ENCODE assay signal across 8 cellular contexts in genomic region chr1:154628122-154628405, GRCh38. TPM values are rescaled to one million over a fixed set of nuclear protein-coding genes. Genes with fewer than 3 reads are reported as not detected.
DNase-seq lines count a peak whose midpoint lies in the region; ATAC-seq and TF ChIP-seq lines count a peak whose summit lies in the region.

No MANE protein-coding gene starts in this region.

- H3K36me3 Mint-ChIP-seq in CD8-positive, alpha-beta memory T cell: peaks cover 11 to 36% (median 16%) of the 10 kb centered on the region in 3 donors
- peaks cover 7% of the 10 kb centered on the region for H3K36me3 Mint-ChIP-seq in mesothelial cell of epicardium

- H3K27ac Mint-ChIP-seq in CD8-positive, alpha-beta memory T cell: peak overlapping the region; percentile 97 to 100 (median 99)
- H3K27ac Mint-ChIP-seq in mesothelial cell of epicardium: peak overlapping the region; percentile 99

- no peaks in the 10 kb centered on the region for H3K27me3 ChIP-seq in CD8-positive, alpha-beta memory T cell (ENCODE audit: insufficient read depth, low read length, poor library complexity, severe bottlenecking)
- no peaks in the 10 kb centered on the region for H3K27me3 ChIP-seq in HUES48 (ENCODE audit: control insufficient read depth, insufficient read depth, low read length)

- DNase-seq in CD8-positive, alpha-beta memory T cell: no peak
- DNase-seq in caudate nucleus (lab: John Stamatoyannopoulos, UW) (no peak), mesothelial cell of epicardium (ENCODE audit: low spot score in 2 of 2, unreplicated experiment in 2 of 2) (no peak), NCI-H2029 (lab: John Stamatoyannopoulos, UW) (no peak), GM19238 (ENCODE audit: insufficient read length, low spot score) (no peak)
- DNase-seq in effector CD8-positive, alpha-beta T cell (lab: John Stamatoyannopoulos, UW): no peak

- H3K27me3 Mint-ChIP-seq in CD8-positive, alpha-beta memory T cell: peaks cover 3 to 14% of the 10 kb centered on the region in 2 donors
- peaks cover 14% of the 10 kb centered on the region for H3K27me3 Mint-ChIP-seq in mesothelial cell of epicardium (ENCODE audit: low read depth)

- no peaks in the 10 kb centered on the region for H3K36me3 ChIP-seq in CD8-positive, alpha-beta memory T cell (ENCODE audit: insufficient read depth, low read length)
- no peaks in the 10 kb centered on the region for H3K36me3 ChIP-seq in HUES48 (ENCODE audit: control insufficient read depth, insufficient read depth, low read length)

- H3K4me3 Mint-ChIP-seq in CD8-positive, alpha-beta memory T cell: peak overlapping the region; percentile 89 to 99 (median 95)
- H3K4me3 Mint-ChIP-seq in mesothelial cell of epicardium: peak overlapping the region; percentile 93

- H3K9me3 ChIP-seq in CD8-positive, alpha-beta memory T cell (ENCODE audit: low read length): no peaks in the 10 kb centered on the region
- peaks cover 5% of the 10 kb centered on the region; the same call in 1 of the 2 replicates for H3K9me3 ChIP-seq in HUES48 (ENCODE audit: control insufficient read depth, insufficient read depth, low read length)

- peak overlapping the region; percentile 92 for H3K27ac ChIP-seq in CD8-positive, alpha-beta memory T cell (ENCODE audit: low read depth, low read length)
- H3K27ac ChIP-seq in HUES48 (ENCODE audit: low read depth, low read length) (peak overlapping the region; percentile 92), caudate nucleus (ENCODE audit: low read depth, low read length) (peak overlapping the region; percentile 86)

- peaks cover 0 to 10% (median 5%) of the 10 kb centered on the region in 5 donors for H3K9me3 Mint-ChIP-seq in CD8-positive, alpha-beta memory T cell
- H3K9me3 Mint-ChIP-seq in mesothelial cell of epicardium: peaks cover 22% of the 10 kb centered on the region

- peak overlapping the region; percentile 84 for H3K9ac ChIP-seq in HUES48 (ENCODE audit: low read depth, low read length)

- CTCF ChIA-PET in CD8-positive, alpha-beta memory T cell (lab: Charles Lee): interaction anchor here (1.4 kb wide), 1 partner anchor 20 kb away, joined by 3 read pairs; no protein-coding TSS in a partner anchor

- peaks cover 23 to 47% (median 39%) of the 10 kb centered on the region in 3 donors for H3K4me1 Mint-ChIP-seq in CD8-positive, alpha-beta memory T cell
- peaks cover 14% of the 10 kb centered on the region for H3K4me1 Mint-ChIP-seq in mesothelial cell of epicardium

- no peak for ATAC-seq in HG02642 (IDR thresholded peaks at IDR 0.05; ENCODE audit: poor library complexity, unreplicated experiment)

- peak overlapping the region; percentile 68 for H3K4me3 ChIP-seq in CD8-positive, alpha-beta memory T cell (ENCODE audit: low read length)
- H3K4me3 ChIP-seq in HUES48 (ENCODE audit: low read depth, low read length): peak overlapping the region; percentile 95

- TF ChIP-seq CTCF in mesothelial cell of epicardium (IDR thresholded peaks at IDR 0.05; ENCODE audit: unreplicated experiment): no peak

- peaks cover 20% of the 10 kb centered on the region for H3K4me1 ChIP-seq in CD8-positive, alpha-beta memory T cell (ENCODE audit: insufficient read depth, low read length)
- H3K4me1 ChIP-seq in HUES48 (ENCODE audit: control insufficient read depth, insufficient read depth, low read length): peaks cover 6% of the 10 kb centered on the region; the same call in 1 of the 2 replicates

- POLR2A ChIA-PET in CD8-positive, alpha-beta memory T cell (lab: Charles Lee): no interaction called here

RNA-seq across cellular contexts. Expression of gene ADAR, which starts 20.1 kb away (rescaled TPM):
- 100 to 1,000 TPM; 223 TPM for total RNA-seq in CD8-positive, alpha-beta memory T cell
- 157 TPM for polyA plus RNA-seq in CD8-positive, alpha-beta memory T cell
- total RNA-seq in mesothelial cell of epicardium: 224 to 232 TPM (median 229 TPM) in 3 replicates
